8 cellular contexts compared by ENCODE assay signal in genomic region chr15:78750974-78751601, GRCh38.
DNase-seq lines count a peak whose midpoint lies in the region; ATAC-seq and TF ChIP-seq lines count a peak whose summit lies in the region.
"Not testable (repeated sequence)": the region's sequence is repeated elsewhere in the genome, so short reads cannot be mapped to it uniquely, and the experiment has no call there.

No MANE protein-coding gene starts in this region.

- H3K4me2 ChIP-seq in Loucy (ENCODE audit: low read depth, low read length, poor library complexity, severe bottlenecking): peak overlapping the region; percentile 44
- H3K4me2 ChIP-seq in neural progenitor cell: peak overlapping the region; percentile 60

- H3K4me3 Mint-ChIP-seq in activated T-helper 17 cell treated with anti-CD3 and anti-CD28 coated beads, Interleukin-2, amount 50 U/mL, for 72 hours: peak overlapping the region; percentile 65
- peak overlapping the region; percentile 50 for H3K4me3 Mint-ChIP-seq in neural progenitor cell

- not testable (repeated sequence) for H3K9me2 ChIP-seq in Loucy (replicated peaks; ENCODE audit: low read depth, low read length)

- ATAC-seq in activated T-helper 17 cell treated with anti-CD3 and anti-CD28 coated beads, Interleukin-2, amount 50 U/mL, for 72 hours (replicated peaks): peak; percentile 99

- peak; percentile 67 for TF ChIP-seq CTCF in Loucy (conservative IDR thresholded peaks at IDR 0.05; ENCODE audit: low read length)
- TF ChIP-seq CTCF in RWPE1 (conservative IDR thresholded peaks at IDR 0.05; ENCODE audit: low read depth): not testable (repeated sequence)
- TF ChIP-seq CTCF in fibroblast of pulmonary artery (IDR thresholded peaks at IDR 0.05; ENCODE audit: low read length, missing control alignments): peak; percentile 63
- TF ChIP-seq CTCF in neural progenitor cell (IDR thresholded peaks at IDR 0.05): peak; percentile 74

- H3K9ac ChIP-seq in Loucy (ENCODE audit: low read depth, low read length, poor library complexity, severe bottlenecking); neural progenitor cell: not testable (repeated sequence)

- H3K27ac ChIP-seq in RWPE1: peak overlapping the region; percentile 22; the same call in 1 of the 2 replicates
- H3K27ac ChIP-seq in neural progenitor cell: not testable (repeated sequence)

- peak overlapping the region; percentile 32 for H3K4me3 ChIP-seq in Loucy (ENCODE audit: low read length, poor library complexity, severe bottlenecking)
- H3K4me3 ChIP-seq in fibroblast of pulmonary artery (replicated peaks; ENCODE audit: low read depth, low read length): peak overlapping the region; percentile 12
- not testable (repeated sequence) for H3K4me3 ChIP-seq in neural progenitor cell

- H3K9me3 Mint-ChIP-seq in activated T-helper 17 cell treated with anti-CD3 and anti-CD28 coated beads, Interleukin-2, amount 50 U/mL, for 72 hours; neural progenitor cell: not testable (repeated sequence)

- not testable (repeated sequence) for H3K27me3 ChIP-seq in Loucy (ENCODE audit: insufficient read depth, low read length, poor library complexity, severe bottlenecking); neural progenitor cell

- H3K36me3 ChIP-seq in Loucy (ENCODE audit: insufficient read depth, low read length); neural progenitor cell: not testable (repeated sequence)

- in situ Hi-C loops in G401 (cut with HindIII; ENCODE audit: low sequenced_read_pairs): not testable (repeated sequence)

- not testable (repeated sequence) for H3K4me1 Mint-ChIP-seq in activated T-helper 17 cell treated with anti-CD3 and anti-CD28 coated beads, Interleukin-2, amount 50 U/mL, for 72 hours
- H3K4me1 Mint-ChIP-seq in neural progenitor cell: peaks cover 16% of the 10 kb centered on the region

- not testable (repeated sequence) for H3K27me3 Mint-ChIP-seq in activated T-helper 17 cell treated with anti-CD3 and anti-CD28 coated beads, Interleukin-2, amount 50 U/mL, for 72 hours; neural progenitor cell (ENCODE audit: insufficient read depth, low read depth)

- H4K20me1 ChIP-seq in Loucy (ENCODE audit: insufficient read depth, low read length, poor library complexity, severe bottlenecking); neural progenitor cell (ENCODE audit: low read depth): not testable (repeated sequence)

- not testable (repeated sequence) for H3K36me3 Mint-ChIP-seq in activated T-helper 17 cell treated with anti-CD3 and anti-CD28 coated beads, Interleukin-2, amount 50 U/mL, for 72 hours (ENCODE audit: low read depth); neural progenitor cell

- DNase-seq in G401 (ENCODE audit: low spot score): peak; percentile 85
- DNase-seq in HCEC 1CT: peak; percentile 77
- DNase-seq in RWPE1 (ENCODE audit: low spot score): peak; percentile 88
- peak; percentile 91 for DNase-seq in fibroblast of pulmonary artery (ENCODE audit: low read depth)
- peak; percentile 98 for DNase-seq in neural progenitor cell (ENCODE audit: low spot score)
- DNase-seq in stimulated activated naive CD4-positive, alpha-beta T cell treated with Interleukin-2 at 50 U/mL for 16 hours (lab: John Stamatoyannopoulos, UW): peak; percentile 86

- peak overlapping the region; percentile 59 for H3K27ac Mint-ChIP-seq in activated T-helper 17 cell treated with anti-CD3 and anti-CD28 coated beads, Interleukin-2, amount 50 U/mL, for 72 hours
- not testable (repeated sequence) for H3K27ac Mint-ChIP-seq in neural progenitor cell

- POLR2A ChIA-PET in RWPE1 (lab: Yijun Ruan, JAX; ENCODE audit: low non-redundant PET): not testable (repeated sequence)

- CTCF ChIA-PET in RWPE1 (lab: Yijun Ruan, JAX): interaction anchor here (0.6 to 2.0 kb wide), 14 partner anchors 15 to 451 kb away, joined by 3 to 9 read pairs (median 4); no protein-coding TSS in a partner anchor

- not testable (repeated sequence) for H3K79me2 ChIP-seq in Loucy (ENCODE audit: insufficient read depth, low read length); neural progenitor cell (ENCODE audit: low read depth)

- not testable (repeated sequence) for H3F3A ChIP-seq in Loucy (ENCODE audit: low read depth); neural progenitor cell (ENCODE audit: low read depth)

- H3K9me3 ChIP-seq in Loucy (ENCODE audit: insufficient read depth, low read depth, low read length); neural progenitor cell (ENCODE audit: low read depth): not testable (repeated sequence)

- H3K4me1 ChIP-seq in Loucy (ENCODE audit: insufficient read depth, low read length, poor library complexity, severe bottlenecking); neural progenitor cell: not testable (repeated sequence)

- H2AFZ ChIP-seq in Loucy (ENCODE audit: low read length): peak overlapping the region; percentile 60; the same call in 1 of the 2 replicates
- not testable (repeated sequence) for H2AFZ ChIP-seq in neural progenitor cell (replicated peaks)
